12 cellular contexts compared by ENCODE assay signal in genomic region chr11:120180063-120180462, GRCh38. TPM values are rescaled to one million over a fixed set of nuclear protein-coding genes. Genes with fewer than 3 reads are reported as not detected.
A peak's percentile ranks its signal among the peaks of the same experiment; 100 is the strongest.
DNase-seq lines count a peak whose midpoint lies in the region; ATAC-seq, FAIRE-seq and TF ChIP-seq lines count a peak whose summit lies in the region.
"Not testable (repeated sequence)": the region's sequence is repeated elsewhere in the genome, so short reads cannot be mapped to it uniquely, and the experiment has no call there.
"Had no signal": no experiment of that assay in that cellular context is flagged by ENCODE, and none has a peak within 500 bp of the region (broad histone marks: within the 10 kb centered on the region; RNA-seq: fewer than 3 reads in every experiment).

No MANE protein-coding gene starts in this region.

- not testable (repeated sequence) for H3K23me2 ChIP-seq in H1 (ENCODE audit: low read depth, low read length)

- not testable (repeated sequence) for H2BK20ac ChIP-seq in H1 (ENCODE audit: low read length)

- not testable (repeated sequence) for H3K4me2 ChIP-seq in H1 (ENCODE audit: insufficient read depth in 1 of 2, low read depth in 2 of 2, low read length in 2 of 2)

- H3K4me3 Mint-ChIP-seq in natural killer cell; progenitor cell of endocrine pancreas (ENCODE audit: low read depth): not testable (repeated sequence)

- H2BK5ac ChIP-seq in H1 (ENCODE audit: low read depth, low read length) = not testable (repeated sequence)

- H3K56ac ChIP-seq in H1 (replicated peaks; ENCODE audit: insufficient read length, low read depth, low read length) = not testable (repeated sequence)

- not testable (repeated sequence) for TF ChIP-seq EP300 in H1 (IDR thresholded peaks at IDR 0.05; ENCODE audit: borderline replicate concordance in 1 of 2, low read depth in 2 of 2, low read length in 2 of 2); suprapubic skin (IDR thresholded peaks at IDR 0.05)

- H3K4me1 Mint-ChIP-seq in natural killer cell = not testable (repeated sequence)
- H3K4me1 Mint-ChIP-seq in progenitor cell of endocrine pancreas (ENCODE audit: low read depth) = peaks cover 13% of the 10 kb centered on the region

- intact Hi-C loops in heart right ventricle (cut with DNase I) = loop anchor here in 2 of 10 donors (5.0 kb wide), 1 partner anchor 37 kb away; no protein-coding TSS in a partner anchor
- intact Hi-C loops in natural killer cell (cut with micrococcal nuclease) = not testable (repeated sequence)

- 98% methylated on average over 6 of the region's 6 CpGs; no CpG with 5 or more reads in 1 of the 2 experiments for WGBS in H1 (ENCODE audit: extremely low coverage in 1 of 2, insufficient coverage in 1 of 2, insufficient read length in 1 of 2, insufficient replicate concordance in 2 of 2, low coverage in 1 of 2, low lambda C conversion rate in 2 of 2, missing lambda C conversion rate in 1 of 2), 2 experiments
- WGBS in heart right ventricle, 2 donors = 92 to 95% methylated on average over 6 of the region's 6 CpGs
- 77% methylated on average over 6 of the region's 6 CpGs for WGBS in suprapubic skin

- not testable (repeated sequence) for H2BK120ac ChIP-seq in H1 (replicated peaks; ENCODE audit: low read depth, low read length)

- not testable (repeated sequence) for TF ChIP-seq RAD21 in H1 (IDR thresholded peaks at IDR 0.05 in 1 of 2, conservative IDR thresholded peaks at IDR 0.05 in 1 of 2; ENCODE audit: low read depth in 2 of 2, low read length in 2 of 2)

- not testable (repeated sequence) for H2BK12ac ChIP-seq in H1 (ENCODE audit: low read depth, low read length)

- CTCF ChIA-PET in AG04450 (lab: Charles Lee) = interaction anchor here (0.9 to 6.4 kb wide), 6 partner anchors 9 to 121 kb away, joined by 3 to 74 read pairs (median 16); no protein-coding TSS in a partner anchor
- CTCF ChIA-PET in H1 (lab: Charles Lee; ENCODE audit: partially characterized antibody) = interaction anchor here (0.8 to 7.8 kb wide), 16 partner anchors 10 to 458 kb away, joined by 3 to 198 read pairs (median 6); partner anchors contain the start of gene OAF

- ATAC-seq in heart right ventricle, natural killer cell: not testable (repeated sequence)

- not testable (repeated sequence) for H3K79me1 ChIP-seq in H1 (ENCODE audit: low read depth, low read length)

- H4K8ac ChIP-seq in H1 (ENCODE audit: extremely low read depth, insufficient read depth, low read length) = not testable (repeated sequence)

- H3K4me3 ChIP-seq in AG04450 (ENCODE audit: low read depth, low read length); HUES48 (ENCODE audit: low read depth, low read length); H1 (ENCODE audit: extremely low read depth in 1 of 4, insufficient read depth in 2 of 4, low read depth in 3 of 4, low read length in 4 of 4); heart right ventricle; suprapubic skin: not testable (repeated sequence)

- DNase-seq in AG04450 (ENCODE audit: low read depth, low spot score); H1 (ENCODE audit: low read depth in 1 of 2, low spot score in 2 of 2); heart right ventricle; progenitor cell of endocrine pancreas (ENCODE audit: low spot score, unreplicated experiment): not testable (repeated sequence)
- DNase-seq in natural killer cell (peak; percentile 11), suprapubic skin (ENCODE audit: low spot score in 2 of 2) (peak in 1 of 2 donors; percentile 36)

- not testable (repeated sequence) for H3K4me1 ChIP-seq in HUES48 (ENCODE audit: control insufficient read depth, insufficient read depth, low read length); H1 (replicated peaks in 1 of 4; ENCODE audit: control insufficient read depth in 3 of 4, insufficient read depth in 4 of 4, low read length in 3 of 4)
- peaks cover 0 to 64% (median 31%) of the 10 kb centered on the region in 9 donors for H3K4me1 ChIP-seq in heart right ventricle
- H3K4me1 ChIP-seq in suprapubic skin = peaks cover 51% of the 10 kb centered on the region

- H3K79me2 ChIP-seq in H1 (ENCODE audit: control insufficient read depth in 1 of 2, insufficient read depth in 2 of 2, low read length in 2 of 2) = not testable (repeated sequence)

- POLR2A ChIA-PET in AG04450 (lab: Yijun Ruan, JAX) = not testable (repeated sequence)
- POLR2A ChIA-PET in H1 (lab: Charles Lee; ENCODE audit: partially characterized antibody) = interaction anchor here (0.9 to 1.8 kb wide), 2 partner anchors 9 to 56 kb away, joined by 5 read pairs; no protein-coding TSS in a partner anchor

- H3K27ac ChIP-seq in AG04450 (ENCODE audit: low read depth, low read length) = peak overlapping the region; percentile 57
- peak overlapping the region; percentile 85 for H3K27ac ChIP-seq in HUES48 (ENCODE audit: low read depth, low read length)
- peak overlapping the region; percentile 25 for H3K27ac ChIP-seq in angular gyrus (ENCODE audit: low read depth, low read length)
- not testable (repeated sequence) for H3K27ac ChIP-seq in H1 (ENCODE audit: low read depth, low read length)
- peak overlapping the region in 6 of 10 donors; percentile 25 to 60 (median 38) for H3K27ac ChIP-seq in heart right ventricle
- peak overlapping the region; percentile 42 for H3K27ac ChIP-seq in suprapubic skin

- TF ChIP-seq CTCF in AG04450 (IDR thresholded peaks at IDR 0.05; ENCODE audit: low read depth, low read length); H1 (IDR thresholded peaks at IDR 0.05; ENCODE audit: control extremely low read depth in 1 of 3, insufficient read depth in 1 of 3, low read depth in 1 of 3, low read length in 3 of 3); heart right ventricle (IDR thresholded peaks at IDR 0.05); natural killer cell (IDR thresholded peaks at IDR 0.05); progenitor cell of endocrine pancreas (IDR thresholded peaks at IDR 0.05; ENCODE audit: unreplicated experiment); suprapubic skin (IDR thresholded peaks at IDR 0.05): not testable (repeated sequence)

- not testable (repeated sequence) for H4K5ac ChIP-seq in H1 (ENCODE audit: insufficient read length, low read depth, low read length)

- not testable (repeated sequence) for H4K91ac ChIP-seq in H1 (replicated peaks; ENCODE audit: insufficient read length, low read length)

- not testable (repeated sequence) for H2AFZ ChIP-seq in H1 (ENCODE audit: low read length)

- not testable (repeated sequence) for H2BK15ac ChIP-seq in H1 (ENCODE audit: low read length)

- H3K27ac Mint-ChIP-seq in natural killer cell = not testable (repeated sequence)
- H3K27ac Mint-ChIP-seq in progenitor cell of endocrine pancreas = peak overlapping the region; percentile 78

- H3K4ac ChIP-seq in H1 (replicated peaks; ENCODE audit: insufficient read length, low read depth, low read length) = not testable (repeated sequence)

- H3K9ac ChIP-seq in HUES48 (ENCODE audit: low read depth, low read length); H1 (replicated peaks in 1 of 4; ENCODE audit: extremely low read depth in 1 of 4, low read depth in 3 of 4, low read length in 3 of 4): not testable (repeated sequence)

- not testable (repeated sequence) for H2AK5ac ChIP-seq in H1 (ENCODE audit: low read depth, low read length)

- not testable (repeated sequence) for H3K23ac ChIP-seq in H1 (ENCODE audit: insufficient read length)

- not testable (repeated sequence) for H3K9me3 Mint-ChIP-seq in natural killer cell; progenitor cell of endocrine pancreas (ENCODE audit: low read depth)

- FAIRE-seq in H1 (lab: Jason Lieb, UNC) = not testable (repeated sequence)

- not testable (repeated sequence) for H3K36me3 Mint-ChIP-seq in natural killer cell; progenitor cell of endocrine pancreas (ENCODE audit: insufficient read depth)

- H4K20me1 ChIP-seq in H1 (replicated peaks in 1 of 2; ENCODE audit: control insufficient read depth in 1 of 2, insufficient read depth in 2 of 2, low read length in 2 of 2) = not testable (repeated sequence)

- not testable (repeated sequence) for H3K14ac ChIP-seq in H1 (ENCODE audit: insufficient read length)

- H3K27me3 Mint-ChIP-seq in natural killer cell (ENCODE audit: low read depth in 2 of 2) (peaks cover 13 to 24% of the 10 kb centered on the region in 2 donors), progenitor cell of endocrine pancreas (peaks cover 31% of the 10 kb centered on the region)

- not testable (repeated sequence) for H3K27me3 ChIP-seq in AG04450 (ENCODE audit: control insufficient read depth, insufficient read depth, low read length); heart right ventricle; suprapubic skin
- peaks cover 44% of the 10 kb centered on the region for H3K27me3 ChIP-seq in HUES48 (ENCODE audit: control insufficient read depth, insufficient read depth, low read length)
- peaks cover 0 to 32% (median 22%) of the 10 kb centered on the region in 4 experiments; a peak in 4 of 7 replicates for H3K27me3 ChIP-seq in H1 (replicated peaks in 1 of 4; ENCODE audit: control insufficient read depth in 3 of 4, extremely low read depth in 1 of 4, insufficient read depth in 3 of 4, low read length in 3 of 4)

- H3K18ac ChIP-seq in H1 (ENCODE audit: extremely low read depth, low read length) = not testable (repeated sequence)

- not testable (repeated sequence) for H3K36me3 ChIP-seq in HUES48 (ENCODE audit: control insufficient read depth, insufficient read depth, low read length); H1 (ENCODE audit: control insufficient read depth in 2 of 4, insufficient read depth in 4 of 4, low read length in 3 of 4); heart right ventricle; suprapubic skin

- H3K9me3 ChIP-seq in AG04450 (ENCODE audit: control insufficient read depth, insufficient read depth, low read length); HUES48 (ENCODE audit: control insufficient read depth, insufficient read depth, low read length); H1 (ENCODE audit: insufficient read depth in 2 of 2, low read depth in 1 of 2, low read length in 1 of 2); heart right ventricle; suprapubic skin: not testable (repeated sequence)

- not testable (repeated sequence) for TF ChIP-seq POLR2A in H1 (IDR thresholded peaks at IDR 0.05; ENCODE audit: control extremely low read depth in 1 of 2, low read depth in 2 of 2, low read length in 2 of 2); suprapubic skin (IDR thresholded peaks at IDR 0.05)

RNA-seq across cellular contexts. Expression of gene OAF, which starts 30.8 kb away (rescaled TPM):
- polyA plus RNA-seq in AG04450 (2011; rRNA removed) = 26.6 and 37.0 TPM in 2 replicates
- 17.3 and 23.6 TPM in 2 replicates for polyA minus RNA-seq in AG04450 (2011; rRNA and poly(A)+ RNA removed)
- 1.1 and 1.3 TPM in 2 replicates for total RNA-seq in H1 (2021; fragmentation: NEBNext Ultra II Directional; extraction: Animal tissue kit (Norgen Biotek cat#: 25700))
- 1.5 and 2.1 TPM in 2 replicates for polyA plus RNA-seq in H1 (2011; rRNA removed)
- polyA plus RNA-seq in H1 (2011; cell fraction: cytosol; rRNA removed) = 1.2 TPM
- polyA plus RNA-seq in H1 (2011; cell fraction: nucleus; rRNA removed) = 1.2 TPM
- 0.60 to 1.0 TPM (median 0.64 TPM) in 4 replicates for polyA plus RNA-seq in H1 (2012, experiment 1 of 2)
- polyA plus RNA-seq in H1 (2012, experiment 2 of 2) = 0.62 TPM
- 0.85 TPM for polyA plus RNA-seq in H1 (2013, experiment 1 of 2)
- polyA plus RNA-seq in H1 (2013, experiment 2 of 2) = 0.72 TPM
- polyA minus RNA-seq in H1 (2011; rRNA and poly(A)+ RNA removed) = 0.46 and 0.50 TPM in 2 replicates
- 0.73 TPM for polyA minus RNA-seq in H1 (2011; cell fraction: cytosol; rRNA and poly(A)+ RNA removed)
- 0.80 TPM for polyA minus RNA-seq in H1 (2011; cell fraction: nucleus; rRNA and poly(A)+ RNA removed)
- 10 to 100 TPM in 7 of 10 donors, 1 to 10 TPM in 3; 8.4 to 41.6 (median 13.8) TPM for total RNA-seq in heart right ventricle
- 10 to 100 TPM; 20.2 to 40.5 TPM for polyA plus RNA-seq in heart right ventricle
- total RNA-seq in natural killer cell = 1 to 10 TPM; 2.8 to 5.1 (median 3.8) TPM
- 6.5 and 6.6 TPM in 2 replicates for total RNA-seq in progenitor cell of endocrine pancreas
- 10 to 100 TPM in 3 of 4 donors, 1 to 10 TPM in 1; 5.0 to 13.0 (median 10.8) TPM for total RNA-seq in suprapubic skin

RNA-seq across cellular contexts. Expression of gene TRIM29, which starts 42.1 kb away (rescaled TPM):
- polyA plus RNA-seq in AG04450 (2011; rRNA removed) (0.07 TPM in 1 of 2 replicates, not detected in the other), H1 (2011; rRNA removed) (0.17 and 0.35 TPM in 2 replicates), heart right ventricle (under 1 TPM in 1 of 2 donors, not detected in 1; 0.17 TPM)
- polyA minus RNA-seq in AG04450 (2011; rRNA and poly(A)+ RNA removed) = not detected in 2 replicates
- 0.43 TPM in 1 of 2 replicates, not detected in the other for total RNA-seq in H1 (2021; fragmentation: NEBNext Ultra II Directional; extraction: Animal tissue kit (Norgen Biotek cat#: 25700))
- polyA plus RNA-seq in H1 (2011; cell fraction: cytosol; rRNA removed) = 0.34 TPM
- 0.10 TPM for polyA plus RNA-seq in H1 (2011; cell fraction: nucleus; rRNA removed)
- polyA plus RNA-seq in H1 (2012, experiment 1 of 2) = 0.20 TPM in 1 of 4 replicates, not detected in the others
- polyA plus RNA-seq in H1 (2012, experiment 2 of 2) = not detected
- polyA plus RNA-seq in H1 (2013, experiment 1 of 2) = 0.08 TPM
- 0.07 TPM for polyA plus RNA-seq in H1 (2013, experiment 2 of 2)
- 0.54 and 0.78 TPM in 2 replicates for polyA minus RNA-seq in H1 (2011; rRNA and poly(A)+ RNA removed)
- polyA minus RNA-seq in H1 (2011; cell fraction: cytosol; rRNA and poly(A)+ RNA removed) = not detected
- polyA minus RNA-seq in H1 (2011; cell fraction: nucleus; rRNA and poly(A)+ RNA removed) = 1.6 TPM
- total RNA-seq in heart right ventricle (under 1 TPM in 2 of 10 donors, not detected in 8; 0.30 to 0.64 TPM), natural killer cell (not detected), progenitor cell of endocrine pancreas (0.33 TPM in 1 of 2 replicates, not detected in the other), suprapubic skin (1,000 to 10,000 TPM; 1,248 to 1,527 (median 1,455) TPM)
- total RNA-seq: Right ventricle myocardium inferior had no signal
- polyA plus RNA-seq: CD14-positive monocyte, GM23338 had no signal

RNA-seq across cellular contexts. Expression of gene POU2F3, which starts 59.9 kb away (rescaled TPM):
- polyA plus RNA-seq in AG04450 (2011; rRNA removed) (0.05 TPM in 1 of 2 replicates, not detected in the other), H1 (2011; rRNA removed) (0.78 and 2.1 TPM in 2 replicates), heart right ventricle (under 1 TPM in 1 of 2 donors, not detected in 1; 0.03 TPM)
- not detected in 2 replicates for polyA minus RNA-seq in AG04450 (2011; rRNA and poly(A)+ RNA removed)
- total RNA-seq in H1 (2021; fragmentation: NEBNext Ultra II Directional; extraction: Animal tissue kit (Norgen Biotek cat#: 25700)) = 1.0 and 1.1 TPM in 2 replicates
- 1.4 TPM for polyA plus RNA-seq in H1 (2011; cell fraction: cytosol; rRNA removed)
- 1.9 TPM for polyA plus RNA-seq in H1 (2011; cell fraction: nucleus; rRNA removed)
- polyA plus RNA-seq in H1 (2012, experiment 1 of 2) = 1.2 to 3.1 TPM (median 2.4 TPM) in 4 replicates
- 0.81 TPM for polyA plus RNA-seq in H1 (2012, experiment 2 of 2)
- polyA plus RNA-seq in H1 (2013, experiment 1 of 2) = 1.3 TPM
- polyA plus RNA-seq in H1 (2013, experiment 2 of 2) = 1.2 TPM
- 2.4 and 2.6 TPM in 2 replicates for polyA minus RNA-seq in H1 (2011; rRNA and poly(A)+ RNA removed)
- polyA minus RNA-seq in H1 (2011; cell fraction: cytosol; rRNA and poly(A)+ RNA removed) = 1.0 TPM
- polyA minus RNA-seq in H1 (2011; cell fraction: nucleus; rRNA and poly(A)+ RNA removed) = 0.90 TPM
- total RNA-seq in heart right ventricle (under 1 TPM in 1 of 10 donors, not detected in 9; 0.15 TPM), natural killer cell (not detected), progenitor cell of endocrine pancreas (0.09 TPM in 1 of 2 replicates, not detected in the other), suprapubic skin (100 to 1,000 TPM in 2 of 4 donors, 10 to 100 TPM in 2; 58.2 to 219 (median 105) TPM)
- total RNA-seq: Daoy had no signal

Comparison
In these comparisons a context has a peak if more than half of its experiments do, and no peak if none do; other contexts are left out.
1. RNA of gene TRIM29, which starts 42.1 kb away (total RNA-seq): 1,248 to 1,527 TPM in suprapubic skin; 0.43 TPM in H1, 0.33 TPM in progenitor cell of endocrine pancreas, 0.30 to 0.64 TPM in heart right ventricle and not detected in natural killer cell; every median in the first group is over 100 times any median in the second.
2. RNA of gene POU2F3, which starts 59.9 kb away (total RNA-seq): 58.2 to 219 TPM in suprapubic skin; 1.0 to 1.1 TPM in H1, 0.15 TPM in heart right ventricle, not detected in natural killer cell and 0.09 TPM in progenitor cell of endocrine pancreas; every median in the first group is over 10 times any median in the second.